In genomic region chr1:185170291-185170848, GRCh38 we compare ENCODE assay signal across 8 cellular contexts. TPM values are rescaled to one million over a fixed set of nuclear protein-coding genes. Genes with fewer than 3 reads are reported as not detected.
DNase-seq lines count a peak whose midpoint lies in the region; ATAC-seq and TF ChIP-seq lines count a peak whose summit lies in the region.

No MANE protein-coding gene starts in this region.

- intact Hi-C loops in Right ventricle myocardium superior (cut with DNase I): no loop called here
- intact Hi-C loops in psoas muscle (cut with DNase I): no loop called here

- H3K9me3 ChIP-seq in OCI-LY1 (ENCODE audit: low read length): no peaks in the 10 kb centered on the region
- no peaks in the 10 kb centered on the region for H3K9me3 ChIP-seq in psoas muscle

- ATAC-seq in Right ventricle myocardium superior (ENCODE audit: poor library complexity): peak; percentile 65
- ATAC-seq in psoas muscle: peak in 2 of 4 donors; percentile 47 to 49

- 25 to 36% (median 27%) methylated on average over 5 of the region's 5 CpGs for WGBS in psoas muscle, 3 donors

- peak overlapping the region; percentile 63 for H3K4me2 ChIP-seq in OCI-LY1 (ENCODE audit: low read length)

- no peak overlapping the region for H3K27ac ChIP-seq in OCI-LY1 (ENCODE audit: low read depth, low read length, poor library complexity, severe bottlenecking)
- no peak overlapping the region for H3K27ac ChIP-seq in psoas muscle

- TF ChIP-seq CTCF in OCI-LY1 (IDR thresholded peaks at IDR 0.05; ENCODE audit: low read length) (peak; percentile 99), psoas muscle (IDR thresholded peaks at IDR 0.05) (peak; percentile 57)

- H4K20me1 ChIP-seq in OCI-LY1 (ENCODE audit: insufficient read depth, low read length): no peaks in the 10 kb centered on the region

- no peaks in the 10 kb centered on the region for H3K27me3 ChIP-seq in OCI-LY1 (ENCODE audit: insufficient read depth, low read length)
- no peaks in the 10 kb centered on the region for H3K27me3 ChIP-seq in psoas muscle (ENCODE audit: insufficient read depth in 3 of 3, low read length in 2 of 3)

- no peaks in the 10 kb centered on the region for H3F3A ChIP-seq in OCI-LY1 (ENCODE audit: insufficient read depth, low read length)

- DNase-seq in NCI-H2196 (lab: John Stamatoyannopoulos, UW; ENCODE audit: unreplicated experiment) (peak; percentile 51), NCI-H2196 treated with DMSO at 0.1 percent for 48 hours (lab: John Stamatoyannopoulos, UW; ENCODE audit: unreplicated experiment) (no peak), H4 (ENCODE audit: low spot score) (peak; percentile 41), Right ventricle myocardium superior (no peak), psoas muscle (no peak)
- DNase-seq in Jurkat, Clone E6-1 (ENCODE audit: low read depth, low spot score): peak; percentile 62
- peak; percentile 12 for DNase-seq in activated naive CD4-positive, alpha-beta T cell treated with Interleukin-2 at 50 U/mL for 16 hours

- H2AFZ ChIP-seq in OCI-LY1 (ENCODE audit: low read length): peak overlapping the region; percentile 19; the same call in 1 of the 2 replicates

- no peaks in the 10 kb centered on the region for H3K36me3 ChIP-seq in OCI-LY1 (ENCODE audit: insufficient read depth, low read length)
- peaks cover 2 to 56% of the 10 kb centered on the region in 2 donors for H3K36me3 ChIP-seq in psoas muscle (ENCODE audit: insufficient read depth in 1 of 2, low read depth in 1 of 2)

- H3K79me2 ChIP-seq in OCI-LY1 (ENCODE audit: insufficient read depth, low read length): no peaks in the 10 kb centered on the region

- H3K4me3 ChIP-seq in Jurkat, Clone E6-1 (ENCODE audit: low read length): peak overlapping the region; percentile 32
- H3K4me3 ChIP-seq in OCI-LY1 (ENCODE audit: low read depth, low read length, poor library complexity, severe bottlenecking): peak overlapping the region; percentile 44
- H3K4me3 ChIP-seq in psoas muscle: no peak overlapping the region

- no peak overlapping the region; the same call in 1 of the 2 replicates for H3K9ac ChIP-seq in OCI-LY1 (ENCODE audit: low read length)

- peaks cover 5% of the 10 kb centered on the region for H3K4me1 ChIP-seq in OCI-LY1 (ENCODE audit: insufficient read depth, low read length, severe bottlenecking)
- H3K4me1 ChIP-seq in psoas muscle: no peaks in the 10 kb centered on the region

- H3K9me2 ChIP-seq in OCI-LY1 (ENCODE audit: low read depth, low read length): no peaks in the 10 kb centered on the region

RNA-seq across cellular contexts. Expression of gene SWT1, which starts 13.4 kb away (rescaled TPM):
- total RNA-seq in H4 (2014; rRNA removed; shearing (Covaris generic)): 2.0 TPM in 2 replicates
- 3.7 TPM for polyA plus RNA-seq in Jurkat, Clone E6-1 (2012; ENCODE audit: insufficient read depth, insufficient read length)
- total RNA-seq in Right ventricle myocardium superior (6.1 TPM), psoas muscle (1 to 10 TPM; 3.6 to 6.1 (median 4.8) TPM)
- 1 to 10 TPM; 1.7 to 2.5 (median 2.3) TPM for polyA plus RNA-seq in psoas muscle

RNA-seq across cellular contexts. Expression of gene TRMT1L, which starts 13.6 kb away (rescaled TPM):
- total RNA-seq in H4 (2014; rRNA removed; shearing (Covaris generic)): 24.3 and 29.3 TPM in 2 replicates
- polyA plus RNA-seq in Jurkat, Clone E6-1 (2012; ENCODE audit: insufficient read depth, insufficient read length): 29.5 TPM
- total RNA-seq in Right ventricle myocardium superior (25.6 TPM), psoas muscle (10 to 100 TPM; 27.9 to 39.4 (median 30.5) TPM)
- polyA plus RNA-seq in psoas muscle: 10 to 100 TPM; 13.2 to 41.3 (median 15.7) TPM

Comparison
In these comparisons a context has a peak if more than half of its experiments do, and no peak if none do; other contexts are left out.
1. DNase-seq: peak in NCI-H2196 (single experiment), H4 (single experiment), Jurkat, Clone E6-1 (single experiment) and activated naive CD4-positive, alpha-beta T cell treated with Interleukin-2 at 50 U/mL for 16 hours (single experiment); none in NCI-H2196 treated with DMSO at 0.1 percent for 48 hours (single experiment), Right ventricle myocardium superior (single experiment) and psoas muscle (0 of 2).